13 cellular contexts compared by ENCODE assay signal in the genomic region with DNA sequence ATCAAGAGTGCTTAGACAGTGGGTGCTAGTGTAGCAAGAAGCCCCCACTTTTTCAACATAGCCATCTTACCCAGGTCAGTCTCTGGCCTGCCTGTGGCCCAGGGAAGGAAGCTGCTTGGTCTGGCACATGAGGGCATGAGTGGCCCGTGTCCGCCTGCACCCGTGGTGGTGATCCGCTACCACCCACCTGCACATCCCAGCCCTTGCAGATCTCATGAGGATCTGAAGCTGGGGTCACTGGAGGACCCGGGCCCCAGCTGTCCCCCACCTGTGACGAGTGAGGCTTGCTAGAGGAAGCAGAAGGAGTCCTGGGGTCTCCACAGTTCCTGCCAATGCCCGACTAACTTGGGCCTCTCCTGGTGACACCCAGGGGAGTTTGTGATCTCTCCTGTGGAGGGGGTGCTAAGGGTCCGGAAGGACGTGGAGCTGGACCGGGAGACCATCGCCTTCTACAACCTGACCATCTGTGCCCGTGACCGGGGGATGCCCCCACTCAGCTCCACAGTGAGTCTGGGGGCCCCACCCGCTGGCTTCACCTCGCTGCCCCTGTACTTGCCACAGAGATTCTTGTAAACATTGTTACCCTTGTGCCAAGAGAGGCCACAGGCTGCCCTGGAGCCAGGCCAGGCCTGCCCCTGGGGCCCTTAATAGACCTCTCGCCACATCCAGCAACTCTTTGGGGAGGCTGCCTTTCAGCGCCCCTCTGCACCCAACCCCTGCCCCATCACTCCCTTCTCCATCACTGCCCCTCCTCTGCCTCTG. TPM values are rescaled to one million over a fixed set of nuclear protein-coding genes. Genes with fewer than 3 reads are reported as not detected.
DNase-seq lines count a peak whose midpoint lies in the region; ATAC-seq and TF ChIP-seq lines count a peak whose summit lies in the region.
"Had no signal": no experiment of that assay in that cellular context is flagged by ENCODE, and none has a peak within 500 bp of the region (broad histone marks: within the 10 kb centered on the region; RNA-seq: fewer than 3 reads in every experiment).

No MANE protein-coding gene starts in this region.

- H3K4me3 Mint-ChIP-seq in chondrocyte (ENCODE audit: unreplicated experiment) (no peak overlapping the region), endothelial cell (ENCODE audit: unreplicated experiment) (no peak overlapping the region)
- no peak overlapping the region for H3K4me3 Mint-ChIP-seq in effector memory CD8-positive, alpha-beta T cell
- H3K4me3 Mint-ChIP-seq: B cell; CD8-positive, alpha-beta memory T cell had no signal

- intact Hi-C loops in left ventricle myocardium superior (cut with micrococcal nuclease) (no loop called here), mucosa of descending colon (cut with DNase I, micrococcal nuclease) (no loop called here), spleen (cut with DNase I; ENCODE audit: low total_unique reads) (no loop called here)

- H3K27ac ChIP-seq in right atrium auricular region (no peak overlapping the region), spleen (no peak overlapping the region)

- H3K9me3 ChIP-seq in right atrium auricular region (no peaks in the 10 kb centered on the region), mucosa of descending colon (no peaks in the 10 kb centered on the region), spleen (no peaks in the 10 kb centered on the region)

- no peak overlapping the region for H3K4me3 ChIP-seq in right atrium auricular region
- H3K4me3 ChIP-seq in mucosa of descending colon = no peak overlapping the region
- no peak overlapping the region for H3K4me3 ChIP-seq in spleen
- H3K4me3 ChIP-seq: GM12878 had no signal

- no peak for ATAC-seq in left ventricle myocardium superior
- ATAC-seq in mucosa of descending colon = no peak
- no peak for ATAC-seq in effector memory CD8-positive, alpha-beta T cell (replicated peaks)
- ATAC-seq: HCT116 had no signal

- TF ChIP-seq POLR2A in spleen (IDR thresholded peaks at IDR 0.05) = no peak

- TF ChIP-seq CTCF in right atrium auricular region (IDR thresholded peaks at IDR 0.05) (no peak), chondrocyte (IDR thresholded peaks at IDR 0.05) (no peak), mucosa of descending colon (IDR thresholded peaks at IDR 0.05) (no peak), spleen (IDR thresholded peaks at IDR 0.05 in 8 of 11, conservative IDR thresholded peaks at IDR 0.05 in 3 of 11) (no peak), endothelial cell (IDR thresholded peaks at IDR 0.05; ENCODE audit: unreplicated experiment) (no peak)

- H3K4me1 ChIP-seq in right atrium auricular region (peaks cover 0 to 13% of the 10 kb centered on the region in 2 donors), mucosa of descending colon (ENCODE audit: low read depth) (no peaks in the 10 kb centered on the region), spleen (peaks cover 7 to 51% (median 28%) of the 10 kb centered on the region in 6 donors)

- no peaks in the 10 kb centered on the region for H3K9me3 Mint-ChIP-seq in chondrocyte (ENCODE audit: low read depth)
- no peaks in the 10 kb centered on the region for H3K9me3 Mint-ChIP-seq in endothelial cell (ENCODE audit: unreplicated experiment)
- no peaks in the 10 kb centered on the region for H3K9me3 Mint-ChIP-seq in effector memory CD8-positive, alpha-beta T cell
- H3K9me3 Mint-ChIP-seq: CD8-positive, alpha-beta memory T cell had no signal

- H3K4me1 Mint-ChIP-seq in chondrocyte (ENCODE audit: low read depth) (no peaks in the 10 kb centered on the region), endothelial cell (ENCODE audit: unreplicated experiment) (peaks cover 25% of the 10 kb centered on the region)
- H3K4me1 Mint-ChIP-seq in effector memory CD8-positive, alpha-beta T cell (ENCODE audit: low read depth in 2 of 2) = peaks cover 0 to 3% of the 10 kb centered on the region in 2 donors

- 78 to 92% (median 79%) methylated on average over 7 to 17 of the region's 17 CpGs for WGBS in spleen, 5 donors

- H3K27ac Mint-ChIP-seq in chondrocyte (ENCODE audit: unreplicated experiment) = no peak overlapping the region
- H3K27ac Mint-ChIP-seq in endothelial cell (ENCODE audit: unreplicated experiment) = no peak overlapping the region
- H3K27ac Mint-ChIP-seq in effector memory CD8-positive, alpha-beta T cell = no peak overlapping the region
- H3K27ac Mint-ChIP-seq: B cell had no signal

- no peaks in the 10 kb centered on the region for H3K27me3 ChIP-seq in right atrium auricular region
- no peaks in the 10 kb centered on the region for H3K27me3 ChIP-seq in spleen (replicated peaks in 1 of 7)

- H3K36me3 ChIP-seq in right atrium auricular region (no peaks in the 10 kb centered on the region), mucosa of descending colon (ENCODE audit: low read depth) (no peaks in the 10 kb centered on the region), spleen (no peaks in the 10 kb centered on the region)

- H3K27me3 Mint-ChIP-seq in chondrocyte (ENCODE audit: low read depth) (peaks cover 60% of the 10 kb centered on the region), endothelial cell (ENCODE audit: unreplicated experiment) (peaks cover 9% of the 10 kb centered on the region)
- H3K27me3 Mint-ChIP-seq in effector memory CD8-positive, alpha-beta T cell = peaks cover 0 to 12% of the 10 kb centered on the region in 2 donors
- H3K27me3 Mint-ChIP-seq: B cell; CD8-positive, alpha-beta memory T cell had no signal

- peak; percentile 23 for DNase-seq in left ventricle myocardium superior
- no peak for DNase-seq in right atrium auricular region (ENCODE audit: low spot score)
- DNase-seq in chondrocyte (ENCODE audit: low spot score) = peak; percentile 82
- DNase-seq in mucosa of descending colon = peak in 2 of 3 donors; percentile 9 to 39
- DNase-seq in spleen = peak; percentile 59
- DNase-seq in endothelial cell (ENCODE audit: low spot score) = no peak
- DNase-seq in GDM1 (lab: John Stamatoyannopoulos, UW) = no peak
- DNase-seq in effector memory CD8-positive, alpha-beta T cell = no peak
- DNase-seq: DMS53 had no signal

- H3K36me3 Mint-ChIP-seq in chondrocyte (ENCODE audit: low read depth) = no peaks in the 10 kb centered on the region
- no peaks in the 10 kb centered on the region for H3K36me3 Mint-ChIP-seq in endothelial cell (ENCODE audit: low read depth, unreplicated experiment)
- H3K36me3 Mint-ChIP-seq in effector memory CD8-positive, alpha-beta T cell (ENCODE audit: insufficient read depth) = no peaks in the 10 kb centered on the region

RNA-seq across cellular contexts. Expression of a gene that starts 10.8 kb away (rescaled TPM):
- total RNA-seq in left ventricle myocardium superior (127 TPM), right atrium auricular region (10 to 100 TPM; 36.1 to 56.0 TPM), chondrocyte (0.49 to 1.3 TPM in 2 of 3 replicates, not detected in the other), mucosa of descending colon (10 to 100 TPM; 48.1 to 71.0 (median 60.7) TPM), spleen (100 to 1,000 TPM; 202 to 512 (median 313) TPM), endothelial cell (ENCODE audit: unreplicated experiment) (86.1 TPM)
- polyA plus RNA-seq in spleen = 10 to 100 TPM; 34.5 to 84.3 (median 50.4) TPM

Comparison
In these comparisons a context has a peak if more than half of its experiments do, and no peak if none do; other contexts are left out.
1. DNase-seq: peak in left ventricle myocardium superior (single experiment), chondrocyte (single experiment), mucosa of descending colon (2 of 3) and spleen (single experiment); none in right atrium auricular region (single experiment), endothelial cell (single experiment), GDM1 (single experiment) and effector memory CD8-positive, alpha-beta T cell (0 of 3).
2. RNA of a gene that starts 10.8 kb away (total RNA-seq): 202 to 512 TPM in spleen, 127 TPM in left ventricle myocardium superior (single experiment), 86.1 TPM in endothelial cell (single experiment), 48.1 to 71.0 TPM in mucosa of descending colon and 36.1 to 56.0 TPM in right atrium auricular region; 0.49 to 1.3 TPM in chondrocyte; every median in the first group is over 10 times any median in the second.